19 cellular contexts compared by ENCODE assay signal in genomic region chr1:3838788-3839187, GRCh38. TPM values are rescaled to one million over a fixed set of nuclear protein-coding genes. Genes with fewer than 3 reads are reported as not detected.
DNase-seq lines count a peak whose midpoint lies in the region; ATAC-seq and TF ChIP-seq lines count a peak whose summit lies in the region.
"Had no signal": no experiment of that assay in that cellular context is flagged by ENCODE, and none has a peak within 500 bp of the region (broad histone marks: within the 10 kb centered on the region; RNA-seq: fewer than 3 reads in every experiment).

No MANE protein-coding gene starts in this region.

- H3K27ac Mint-ChIP-seq in WTC11 (peak overlapping the region; percentile 16; the same call in 1 of the 2 replicates), endothelial cell (ENCODE audit: unreplicated experiment) (no peak overlapping the region), neural crest cell (ENCODE audit: unreplicated experiment) (peak overlapping the region; percentile 52)
- H3K27ac Mint-ChIP-seq: CD4-positive, alpha-beta T cell; CD8-positive, alpha-beta T cell had no signal

- H3K27ac ChIP-seq in BLaER1 (0 out of 2 replicates have a peak overlapping the region, but pooled peaks have one; percentile 77), breast epithelium (no peak overlapping the region)
- H3K27ac ChIP-seq: 22Rv1, A549, C4-2B had no signal

- H3K27me3 ChIP-seq in BLaER1, result no peaks in the 10 kb centered on the region
- no peaks in the 10 kb centered on the region for H3K27me3 ChIP-seq in breast epithelium
- H3K27me3 ChIP-seq: BE2C; BLaER1 treated with 17β-estradiol and CSF1 and Interleukin-3, amounts not matched to agents 10 nM and 100 nM had no signal

- peaks cover 21% of the 10 kb centered on the region for H3K9me3 Mint-ChIP-seq in WTC11
- H3K9me3 Mint-ChIP-seq in endothelial cell (ENCODE audit: unreplicated experiment), result no peaks in the 10 kb centered on the region
- H3K9me3 Mint-ChIP-seq in neural crest cell, result no peaks in the 10 kb centered on the region

- no peak for ATAC-seq in WTC11
- ATAC-seq: A549; CD8-positive, alpha-beta T cell; GM12878 had no signal

- POLR2A ChIA-PET in WTC11 (lab: Charles Lee) (interaction anchor here (0.8 kb wide), 1 partner anchor 92 kb away, joined by 3 read pairs; no protein-coding TSS in a partner anchor), GM10248 (lab: Yijun Ruan, JAX) (no interaction called here)

- intact Hi-C loops in breast epithelium (cut with DNase I; ENCODE audit: low total_unique reads), result no loop called here

- CTCF ChIA-PET in WTC11 (lab: Charles Lee), result interaction anchor here (1.5 kb wide), 1 partner anchor 11 kb away, joined by 5 read pairs; no protein-coding TSS in a partner anchor
- CTCF ChIA-PET in GM10248 (lab: Yijun Ruan, JAX), result interaction anchor here (1.1 to 1.3 kb wide), 2 partner anchors 10 to 30 kb away, joined by 3 to 4 read pairs; no protein-coding TSS in a partner anchor

- H3K36me3 Mint-ChIP-seq in WTC11 (peaks cover 46% of the 10 kb centered on the region), endothelial cell (ENCODE audit: low read depth, unreplicated experiment) (peaks cover 53% of the 10 kb centered on the region), neural crest cell (ENCODE audit: low read depth) (peaks cover 24% of the 10 kb centered on the region)

- H3K4me3 ChIP-seq in BLaER1 (no peak overlapping the region), breast epithelium (no peak overlapping the region)
- H3K4me3 ChIP-seq: A549; BLaER1 treated with 17β-estradiol and CSF1 and Interleukin-3, amounts not matched to agents 10 nM and 100 nM; GM12878 had no signal

- H3K9me3 ChIP-seq in BLaER1 (peaks cover 20% of the 10 kb centered on the region), breast epithelium (peaks cover 0 to 10% of the 10 kb centered on the region in 2 donors)
- H3K9me3 ChIP-seq: BE2C had no signal

- peak overlapping the region; percentile 72; the same call in 1 of the 2 replicates for H3K4me2 ChIP-seq in BLaER1
- H3K4me2 ChIP-seq: A549 had no signal

- DNase-seq in WTC11 (ENCODE audit: low spot score) (no peak), endothelial cell (ENCODE audit: low spot score) (no peak), neural crest cell (ENCODE audit: low read depth, low spot score) (no peak), GM13977 (ENCODE audit: low spot score) (no peak), breast epithelium (ENCODE audit: low spot score in 2 of 2) (no peak), GM10248 (ENCODE audit: extremely low spot score) (no peak)
- DNase-seq: BE2C; Caco-2; Calu3; CD4-positive, alpha-beta T cell; CD8-positive, alpha-beta T cell; DMS79 treated with DMSO at 0.1 percent for 48 hours; GF-D8 had no signal

- peaks cover 31% of the 10 kb centered on the region for H3K4me1 ChIP-seq in BLaER1
- no peaks in the 10 kb centered on the region for H3K4me1 ChIP-seq in breast epithelium
- H3K4me1 ChIP-seq: A549, BE2C, Caco-2 had no signal

- TF ChIP-seq CTCF in WTC11 (IDR thresholded peaks at IDR 0.05) (no peak), endothelial cell (IDR thresholded peaks at IDR 0.05; ENCODE audit: unreplicated experiment) (no peak), neural crest cell (conservative IDR thresholded peaks at IDR 0.05) (no peak), GM13977 (IDR thresholded peaks at IDR 0.05; ENCODE audit: extremely low read depth, insufficient read depth, missing control alignments) (no peak), breast epithelium (IDR thresholded peaks at IDR 0.05) (no peak), GM10248 (IDR thresholded peaks at IDR 0.05; ENCODE audit: control extremely low read depth, extremely low read depth, low read depth, missing control alignments) (no peak)

- in situ Hi-C loops in GM13977 (cut with MboI; ENCODE audit: low pct_unique_long_range_greater_than_20kb, low sequenced_read_pairs, unreplicated experiment), result no loop called here

- no peak for TF ChIP-seq POLR2A in breast epithelium (IDR thresholded peaks at IDR 0.05)

- H3K36me3 ChIP-seq in BLaER1 (peaks cover 72% of the 10 kb centered on the region), breast epithelium (peaks cover 11% of the 10 kb centered on the region)
- H3K36me3 ChIP-seq: BE2C had no signal

- H3K27me3 Mint-ChIP-seq in WTC11 (ENCODE audit: low read depth) (no peaks in the 10 kb centered on the region), endothelial cell (ENCODE audit: unreplicated experiment) (peaks cover 5% of the 10 kb centered on the region), neural crest cell (ENCODE audit: low read depth) (no peaks in the 10 kb centered on the region)
- H3K27me3 Mint-ChIP-seq: CD4-positive, alpha-beta T cell had no signal

- H4K20me1 ChIP-seq in BLaER1, result no peaks in the 10 kb centered on the region
- H4K20me1 ChIP-seq: BLaER1 treated with 17β-estradiol and CSF1 and Interleukin-3, amounts not matched to agents 10 nM and 100 nM had no signal

- H3K4me3 Mint-ChIP-seq in WTC11 (no peak overlapping the region), endothelial cell (ENCODE audit: unreplicated experiment) (peak overlapping the region; percentile 73), neural crest cell (no peak overlapping the region)
- H3K4me3 Mint-ChIP-seq: CD4-positive, alpha-beta T cell; CD8-positive, alpha-beta T cell had no signal

- H3K4me1 Mint-ChIP-seq in WTC11, result no peaks in the 10 kb centered on the region
- H3K4me1 Mint-ChIP-seq in endothelial cell (ENCODE audit: unreplicated experiment), result no peaks in the 10 kb centered on the region
- H3K4me1 Mint-ChIP-seq in neural crest cell, result no peaks in the 10 kb centered on the region

- no peak overlapping the region for H3K9ac ChIP-seq in BLaER1

TF ChIP-seq in WTC11, 78 proteins besides CTCF, POLR2A, EP300 and RAD21 (continues in another document):
- no peak for TF ChIP-seq IRF1 (CRISPR knock-in tag; IDR thresholded peaks at IDR 0.05)
- no peak for TF ChIP-seq TEAD1 (CRISPR knock-in tag; IDR thresholded peaks at IDR 0.05)
- no peak for TF ChIP-seq NFE2L1 (CRISPR knock-in tag; IDR thresholded peaks at IDR 0.05)
- TF ChIP-seq ZNF232 (CRISPR knock-in tag; IDR thresholded peaks at IDR 0.05), result no peak
- no peak for TF ChIP-seq ZNF396 (CRISPR knock-in tag; IDR thresholded peaks at IDR 0.05; ENCODE audit: borderline replicate concordance)
- no peak for TF ChIP-seq ZNF317 (CRISPR knock-in tag; IDR thresholded peaks at IDR 0.05; ENCODE audit: borderline replicate concordance, low read depth)
- no peak for TF ChIP-seq HMGXB4 (CRISPR knock-in tag; IDR thresholded peaks at IDR 0.05)
- TF ChIP-seq SMAD4 (CRISPR knock-in tag; IDR thresholded peaks at IDR 0.05), result no peak
- no peak for TF ChIP-seq AR (CRISPR knock-in tag; IDR thresholded peaks at IDR 0.05)

RNA-seq across cellular contexts. Expression of gene CEP104, which starts 18.2 kb away (rescaled TPM):
- total RNA-seq in WTC11 (2021) (38.0 to 38.8 TPM (median 38.2 TPM) in 3 replicates), endothelial cell (ENCODE audit: unreplicated experiment) (40.3 TPM), neural crest cell (36.2 and 37.3 TPM in 2 replicates), breast epithelium (10 to 100 TPM; 24.0 to 33.8 (median 30.5) TPM)

RNA-seq across cellular contexts. Expression of gene DFFB, which starts 18.5 kb away (rescaled TPM):
- total RNA-seq in WTC11 (2021) (8.5 to 9.2 TPM (median 8.7 TPM) in 3 replicates), endothelial cell (ENCODE audit: unreplicated experiment) (6.8 TPM), neural crest cell (11.3 and 13.1 TPM in 2 replicates), breast epithelium (10 to 100 TPM in 2 of 3 donors, 1 to 10 TPM in 1; 9.1 to 14.4 (median 11.3) TPM)

RNA-seq across cellular contexts. Expression of gene LRRC47, which starts 42.5 kb away (rescaled TPM):
- total RNA-seq in WTC11 (2021) (70.6 to 92.4 TPM (median 71.0 TPM) in 3 replicates), endothelial cell (ENCODE audit: unreplicated experiment) (52.2 TPM), neural crest cell (57.9 and 59.6 TPM in 2 replicates), breast epithelium (10 to 100 TPM; 31.5 to 34.2 (median 34.2) TPM)
